In the genomic region with DNA sequence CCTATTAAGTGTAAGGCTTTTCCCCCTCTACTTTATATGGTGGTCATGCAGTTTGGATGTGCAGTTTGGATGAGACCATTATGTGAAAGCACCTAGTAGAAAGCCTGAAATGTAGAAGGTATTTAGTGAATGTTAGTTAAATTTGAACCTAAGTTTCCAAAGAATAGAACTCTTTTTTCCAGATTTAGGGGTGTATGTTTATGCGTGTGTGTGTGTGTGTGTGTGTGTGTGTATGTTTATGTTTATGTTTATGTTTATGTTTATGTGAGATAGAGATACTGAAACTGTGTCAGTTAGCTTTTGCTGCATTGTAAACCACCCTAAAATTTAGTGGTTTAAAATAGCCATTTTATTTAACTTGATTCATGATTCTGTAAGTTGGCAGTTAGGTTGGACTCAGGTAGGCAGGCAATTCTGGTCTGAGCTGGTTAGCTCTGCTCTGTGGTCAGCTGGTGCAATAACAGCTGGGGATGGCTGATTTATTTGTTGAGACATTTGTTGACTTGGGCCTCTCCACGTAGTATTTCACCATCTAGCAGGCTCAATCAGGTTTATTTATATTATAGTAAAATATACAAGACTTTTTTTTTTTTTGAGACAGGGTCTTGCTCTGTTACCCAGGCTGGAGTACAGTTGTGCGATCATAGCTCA, we compare ENCODE assay signal across 11 cellular contexts. TPM values are rescaled to one million over a fixed set of nuclear protein-coding genes. Genes with fewer than 3 reads are reported as not detected.
A peak's percentile ranks its signal among the peaks of the same experiment; 100 is the strongest.
DNase-seq lines count a peak whose midpoint lies in the region; ATAC-seq and TF ChIP-seq lines count a peak whose summit lies in the region.
"Had no signal": no experiment of that assay in that cellular context is flagged by ENCODE, and none has a peak within 500 bp of the region (broad histone marks: within the 10 kb centered on the region; RNA-seq: fewer than 3 reads in every experiment).

No MANE protein-coding gene starts in this region.

- peaks cover under 1% of the 10 kb centered on the region for H3K4me1 ChIP-seq in BE2C

- H3K27me3 Mint-ChIP-seq in central memory CD8-positive, alpha-beta T cell, result no peaks in the 10 kb centered on the region
- no peaks in the 10 kb centered on the region for H3K27me3 Mint-ChIP-seq in osteocyte (ENCODE audit: unreplicated experiment)

- peaks cover 57% of the 10 kb centered on the region for H3K4me1 Mint-ChIP-seq in central memory CD8-positive, alpha-beta T cell
- peaks cover 12% of the 10 kb centered on the region for H3K4me1 Mint-ChIP-seq in osteocyte (ENCODE audit: unreplicated experiment)

- ATAC-seq in central memory CD8-positive, alpha-beta T cell (replicated peaks; ENCODE audit: extremely low read depth, poor library complexity, severe bottlenecking), result no peak

- H3K4me3 ChIP-seq in MG63 (no peak overlapping the region), BE2C (ENCODE audit: low read depth, low read length) (no peak overlapping the region)
- H3K4me3 ChIP-seq: pancreas had no signal

- no peaks in the 10 kb centered on the region for H3K9me3 ChIP-seq in MG63
- H3K9me3 ChIP-seq in BE2C, result no peaks in the 10 kb centered on the region
- H3K9me3 ChIP-seq: pancreas had no signal

- H3K36me3 ChIP-seq in MG63 (peaks cover 38% of the 10 kb centered on the region), BE2C (peaks cover 5% of the 10 kb centered on the region; the same call in 1 of the 2 replicates)

- H3K27ac Mint-ChIP-seq in central memory CD8-positive, alpha-beta T cell (ENCODE audit: low read depth), result peak overlapping the region; percentile 36
- H3K27ac Mint-ChIP-seq in osteocyte (ENCODE audit: unreplicated experiment), result no peak overlapping the region

- no peaks in the 10 kb centered on the region for H3K9me3 Mint-ChIP-seq in central memory CD8-positive, alpha-beta T cell
- H3K9me3 Mint-ChIP-seq in osteocyte (ENCODE audit: unreplicated experiment), result no peaks in the 10 kb centered on the region

- no peak overlapping the region for H3K4me3 Mint-ChIP-seq in central memory CD8-positive, alpha-beta T cell
- no peak overlapping the region for H3K4me3 Mint-ChIP-seq in osteocyte (ENCODE audit: unreplicated experiment)

- H3K36me3 Mint-ChIP-seq in central memory CD8-positive, alpha-beta T cell (ENCODE audit: insufficient read depth), result peaks cover 76% of the 10 kb centered on the region
- peaks cover 22% of the 10 kb centered on the region for H3K36me3 Mint-ChIP-seq in osteocyte (ENCODE audit: unreplicated experiment)

- H3K27me3 ChIP-seq in MG63 (no peaks in the 10 kb centered on the region), BE2C (no peaks in the 10 kb centered on the region)
- H3K27me3 ChIP-seq: pancreas had no signal

- TF ChIP-seq CTCF in osteocyte (IDR thresholded peaks at IDR 0.05), result no peak
- no peak for TF ChIP-seq CTCF in BE2C (IDR thresholded peaks at IDR 0.05; ENCODE audit: low read depth, low read length)

- peak; percentile 7 for DNase-seq in NCI-H2196 (lab: John Stamatoyannopoulos, UW; ENCODE audit: unreplicated experiment)
- no peak for DNase-seq in NCI-H2196 treated with DMSO at 0.1 percent for 48 hours (lab: John Stamatoyannopoulos, UW; ENCODE audit: unreplicated experiment)
- peak; percentile 27 for DNase-seq in NCI-H510A treated with DMSO at 0.1 percent for 48 hours (lab: John Stamatoyannopoulos, UW)
- no peak for DNase-seq in central memory CD8-positive, alpha-beta T cell (ENCODE audit: low spot score in 2 of 2)
- peak; percentile 13 for DNase-seq in pons (ENCODE audit: low spot score)
- no peak for DNase-seq in MG63
- DNase-seq in osteocyte (ENCODE audit: extremely low spot score, unreplicated experiment), result no peak
- DNase-seq in BE2C, result no peak
- DNase-seq: NCI-H1694 treated with DMSO at 0.1 percent for 48 hours, pancreas, WERI-Rb-1 had no signal

RNA-seq across cellular contexts. Expression of a gene that starts 54.0 kb away (rescaled TPM):
- 9.8 and 15.7 TPM in 2 replicates for total RNA-seq in MG63 (2014; rRNA removed; shearing (Covaris generic); ENCODE audit: low replicate concordance)
- 25.3 and 29.7 TPM in 2 replicates for total RNA-seq in osteocyte
- 12.8 TPM for polyA plus RNA-seq in BE2C (2012; ENCODE audit: insufficient read depth, insufficient read length, low read depth)

Comparison
In these comparisons a context has a peak if more than half of its experiments do, and no peak if none do; other contexts are left out.
1. DNase-seq: peak in NCI-H2196 (single experiment), NCI-H510A treated with DMSO at 0.1 percent for 48 hours (single experiment) and pons (single experiment); none in NCI-H2196 treated with DMSO at 0.1 percent for 48 hours (single experiment), central memory CD8-positive, alpha-beta T cell (0 of 2), MG63 (single experiment), osteocyte (single experiment) and BE2C (single experiment).